20 cellular contexts compared by ENCODE assay signal in genomic region chr10:1498746-1499343, GRCh38.
A peak's percentile ranks its signal among the peaks of the same experiment; 100 is the strongest.
DNase-seq lines count a peak whose midpoint lies in the region; ATAC-seq and TF ChIP-seq lines count a peak whose summit lies in the region.
"Had no signal": no experiment of that assay in that cellular context is flagged by ENCODE, and none has a peak within 500 bp of the region (broad histone marks: within the 10 kb centered on the region; RNA-seq: fewer than 3 reads in every experiment).

No MANE protein-coding gene starts in this region.

- H3K27me3 ChIP-seq in GM23248 (replicated peaks; ENCODE audit: insufficient read depth) (no peaks in the 10 kb centered on the region), foreskin keratinocyte (no peaks in the 10 kb centered on the region), suprapubic skin (no peaks in the 10 kb centered on the region)
- H3K27me3 ChIP-seq: BE2C, cardiac muscle cell, upper lobe of left lung had no signal

- no peak overlapping the region for H3K27ac Mint-ChIP-seq in osteocyte (ENCODE audit: unreplicated experiment)
- H3K27ac Mint-ChIP-seq: memory B cell had no signal

- no peaks in the 10 kb centered on the region for H3K9me3 Mint-ChIP-seq in osteocyte (ENCODE audit: unreplicated experiment)
- H3K9me3 Mint-ChIP-seq: memory B cell had no signal

- no peaks in the 10 kb centered on the region for H3K4me1 Mint-ChIP-seq in osteocyte (ENCODE audit: unreplicated experiment)
- H3K4me1 Mint-ChIP-seq: memory B cell had no signal

- no peaks in the 10 kb centered on the region for H3K36me3 Mint-ChIP-seq in osteocyte (ENCODE audit: unreplicated experiment)
- H3K36me3 Mint-ChIP-seq: memory B cell had no signal

- no peak for TF ChIP-seq EP300 in suprapubic skin (IDR thresholded peaks at IDR 0.05)

- no peak overlapping the region for H2AFZ ChIP-seq in GM23248

- DNase-seq in activated CD4-positive, CD25-positive, alpha-beta regulatory T cell treated with anti-CD3 and anti-CD28 coated beads, Interleukin-2, amount 50 U/mL, for 72 hours, result no peak
- DNase-seq in GM23248 (peak; percentile 1), RPMI7951 (ENCODE audit: low read depth) (peak; percentile 11), foreskin keratinocyte (peak in 1 of 2 donors; percentile 2), NCI-H524 treated with DMSO at 0.1 percent for 48 hours (lab: John Stamatoyannopoulos, UW) (no peak), suprapubic skin (ENCODE audit: low spot score in 2 of 2) (no peak), osteocyte (ENCODE audit: extremely low spot score, unreplicated experiment) (no peak)
- DNase-seq: activated CD4-positive, alpha-beta T cell treated with anti-CD3 and anti-CD28 coated beads for 4 hours; activated effector memory CD4-positive, alpha-beta T cell treated with anti-CD3 and anti-CD28 coated beads, Interleukin-2, amount 50 U/mL, for 16 hours; BE2C; KG1; NCI-H1048; NCI-H187; NCI-H774; nucleus accumbens; SHP77 treated with DMSO at 0.1 percent for 48 hours; upper lobe of left lung had no signal

- no peak overlapping the region for H3K4me3 ChIP-seq in GM23248
- no peak overlapping the region for H3K4me3 ChIP-seq in suprapubic skin
- H3K4me3 ChIP-seq: cardiac muscle cell, upper lobe of left lung had no signal

- no peaks in the 10 kb centered on the region for H3K79me2 ChIP-seq in GM23248 (ENCODE audit: insufficient read depth)

- H3K27ac ChIP-seq in GM23248 (no peak overlapping the region), foreskin keratinocyte (no peak overlapping the region), suprapubic skin (no peak overlapping the region)
- H3K27ac ChIP-seq: cardiac muscle cell, upper lobe of left lung had no signal

- no peak overlapping the region for H3K9ac ChIP-seq in GM23248

- WGBS in GM23248 (ENCODE audit: low coverage in 1 of 2, low lambda C conversion rate in 2 of 2, missing lambda C conversion rate in 2 of 2), 2 experiments, result 41 to 44% methylated on average over 5 of the region's 5 CpGs
- WGBS in suprapubic skin, result 81% methylated on average over 5 of the region's 5 CpGs

- 0 out of 2 replicates have a peak, but pooled peaks cover 5% of the 10 kb centered on the region for H3K9me2 ChIP-seq in GM23248 (ENCODE audit: insufficient read depth)

- H3K36me3 ChIP-seq in GM23248 (ENCODE audit: low read depth) (no peaks in the 10 kb centered on the region), suprapubic skin (no peaks in the 10 kb centered on the region)
- H3K36me3 ChIP-seq: BE2C, cardiac muscle cell, upper lobe of left lung had no signal

- in situ Hi-C loops in GM23248 (cut with MboI), result no loop called here

- H3K4me1 ChIP-seq in GM23248 (ENCODE audit: insufficient read depth) (no peaks in the 10 kb centered on the region), foreskin keratinocyte (no peaks in the 10 kb centered on the region), suprapubic skin (no peaks in the 10 kb centered on the region)
- H3K4me1 ChIP-seq: BE2C, upper lobe of left lung had no signal

- H3K4me3 Mint-ChIP-seq in osteocyte (ENCODE audit: unreplicated experiment), result no peak overlapping the region
- H3K4me3 Mint-ChIP-seq: memory B cell had no signal

- H4K20me1 ChIP-seq in GM23248 (ENCODE audit: insufficient read depth), result no peaks in the 10 kb centered on the region

- TF ChIP-seq POLR2A in suprapubic skin (IDR thresholded peaks at IDR 0.05), result no peak

- TF ChIP-seq CTCF in foreskin keratinocyte (conservative IDR thresholded peaks at IDR 0.05) (no peak), suprapubic skin (IDR thresholded peaks at IDR 0.05) (no peak), osteocyte (IDR thresholded peaks at IDR 0.05) (no peak)

- H3K9me3 ChIP-seq in GM23248 (ENCODE audit: low read depth) (no peaks in the 10 kb centered on the region), suprapubic skin (no peaks in the 10 kb centered on the region)
- H3K9me3 ChIP-seq: BE2C, upper lobe of left lung had no signal

- ATAC-seq in activated CD4-positive, CD25-positive, alpha-beta regulatory T cell treated with anti-CD3 and anti-CD28 coated beads, Interleukin-2, amount 50 U/mL, for 24 hours, result peak; percentile 48 to 53
- ATAC-seq in foreskin keratinocyte, result peak; percentile 21

- no peaks in the 10 kb centered on the region for H3K27me3 Mint-ChIP-seq in osteocyte (ENCODE audit: unreplicated experiment)
- H3K27me3 Mint-ChIP-seq: memory B cell had no signal

- H3K4me2 ChIP-seq in GM23248 (ENCODE audit: unreplicated experiment), result no peak overlapping the region

- H3F3A ChIP-seq in GM23248 (ENCODE audit: insufficient read depth), result peaks cover 20% of the 10 kb centered on the region

Comparison
In these comparisons a context has a peak if more than half of its experiments do, and no peak if none do; other contexts are left out.
1. DNase-seq: peak in GM23248 (single experiment) and RPMI7951 (single experiment); none in activated CD4-positive, CD25-positive, alpha-beta regulatory T cell treated with anti-CD3 and anti-CD28 coated beads, Interleukin-2, amount 50 U/mL, for 72 hours (single experiment), NCI-H524 treated with DMSO at 0.1 percent for 48 hours (single experiment), suprapubic skin (0 of 2) and osteocyte (single experiment).